Comparison of ENCODE assay signal across 1 cellular context in genomic region chr15:40830884-40831283, GRCh38.
TF ChIP-seq lines count a peak whose summit lies in the region.

No MANE protein-coding gene starts in this region.

TF ChIP-seq in H1, 55 proteins besides CTCF, POLR2A, EP300 and RAD21:
- TF ChIP-seq, protein P1, sequence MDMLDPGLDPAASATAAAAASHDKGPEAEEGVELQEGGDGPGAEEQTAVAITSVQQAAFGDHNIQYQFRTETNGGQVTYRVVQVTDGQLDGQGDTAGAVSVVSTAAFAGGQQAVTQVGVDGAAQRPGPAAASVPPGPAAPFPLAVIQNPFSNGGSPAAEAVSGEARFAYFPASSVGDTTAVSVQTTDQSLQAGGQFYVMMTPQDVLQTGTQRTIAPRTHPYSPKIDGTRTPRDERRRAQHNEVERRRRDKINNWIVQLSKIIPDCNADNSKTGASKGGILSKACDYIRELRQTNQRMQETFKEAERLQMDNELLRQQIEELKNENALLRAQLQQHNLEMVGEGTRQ (IDR thresholded peaks at IDR 0.05; ENCODE audit: low read length), result no peak
- TF ChIP-seq YY1 (IDR thresholded peaks at IDR 0.05; ENCODE audit: low read depth, low read length) (no peak), BCL11A (IDR thresholded peaks at IDR 0.05; ENCODE audit: low read depth in 2 of 2, low read length in 2 of 2) (no peak), POU5F1 (IDR thresholded peaks at IDR 0.05; ENCODE audit: low read depth, low read length) (no peak), EZH2 (IDR thresholded peaks at IDR 0.05; ENCODE audit: low read depth, low read length, severe bottlenecking) (no peak), TCF12 (IDR thresholded peaks at IDR 0.05; ENCODE audit: low read depth, low read length) (no peak), HDAC2 (IDR thresholded peaks at IDR 0.05; ENCODE audit: borderline replicate concordance in 1 of 2, low read depth in 2 of 2, low read length in 2 of 2) (no peak), SRF (IDR thresholded peaks at IDR 0.05; ENCODE audit: low read depth, low read length) (no peak), HDAC6 (IDR thresholded peaks at IDR 0.05; ENCODE audit: low read depth, low read length) (no peak), ASH2L (IDR thresholded peaks at IDR 0.05; ENCODE audit: low read length) (no peak), JUND (IDR thresholded peaks at IDR 0.05; ENCODE audit: low read length) (no peak), POLR2AphosphoS5 (IDR thresholded peaks at IDR 0.05; ENCODE audit: low read depth, low read length) (no peak), KDM1A (IDR thresholded peaks at IDR 0.05; ENCODE audit: borderline replicate concordance, low read length) (no peak), FOSL1 (IDR thresholded peaks at IDR 0.05; ENCODE audit: insufficient read depth, low read depth, low read length) (no peak), GTF2F1 (IDR thresholded peaks at IDR 0.05; ENCODE audit: borderline replicate concordance, low read depth, low read length) (no peak), PHF8 (conservative IDR thresholded peaks at IDR 0.05; ENCODE audit: low read depth, low read length) (no peak), SAP30 (IDR thresholded peaks at IDR 0.05; ENCODE audit: insufficient read depth, insufficient replicate concordance, low read length) (no peak)
